Comparison of ENCODE assay signal across 9 cellular contexts in the genomic region with DNA sequence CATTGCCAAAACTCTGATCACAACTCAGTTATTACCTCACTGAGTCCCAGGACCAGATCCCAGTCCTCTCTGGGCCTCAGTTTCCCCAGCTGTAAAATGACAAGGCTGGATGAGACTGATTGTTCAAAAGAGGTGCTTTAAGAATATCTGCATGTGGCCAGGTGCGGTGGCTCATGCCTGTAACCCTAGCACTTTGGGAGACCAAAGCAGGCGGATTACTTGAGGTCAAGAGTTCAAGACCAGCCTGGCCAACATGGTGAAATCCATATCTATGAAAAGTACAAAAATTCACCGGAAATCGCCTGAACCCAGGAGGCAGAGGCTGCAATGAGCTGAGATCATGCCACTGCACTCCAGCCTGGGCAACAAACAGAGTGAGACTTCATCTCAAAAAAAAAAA. TPM values are rescaled to one million over a fixed set of nuclear protein-coding genes. Genes with fewer than 3 reads are reported as not detected.
DNase-seq lines count a peak whose midpoint lies in the region; ATAC-seq, FAIRE-seq and TF ChIP-seq lines count a peak whose summit lies in the region.
"Had no signal": no experiment of that assay in that cellular context is flagged by ENCODE, and none has a peak within 500 bp of the region (broad histone marks: within the 10 kb centered on the region; RNA-seq: fewer than 3 reads in every experiment).

No MANE protein-coding gene starts in this region.

- TF ChIP-seq CTCF in RWPE1 (conservative IDR thresholded peaks at IDR 0.05; ENCODE audit: low read depth) (no peak), spleen (IDR thresholded peaks at IDR 0.05 in 8 of 11, conservative IDR thresholded peaks at IDR 0.05 in 3 of 11) (no peak)

- peaks cover 0 to 38% (median 0%) of the 10 kb centered on the region in 3 donors for H3K36me3 Mint-ChIP-seq in naive thymus-derived CD8-positive, alpha-beta T cell

- CTCF ChIA-PET in RWPE1 (lab: Yijun Ruan, JAX), result no interaction called here

- H3K27me3 ChIP-seq in effector memory CD4-positive, alpha-beta T cell (replicated peaks; ENCODE audit: control insufficient read depth, insufficient read depth, low read length, poor library complexity, severe bottlenecking), result no peaks in the 10 kb centered on the region
- no peaks in the 10 kb centered on the region for H3K27me3 ChIP-seq in spleen (replicated peaks in 1 of 7)

- H3K4me3 Mint-ChIP-seq in naive thymus-derived CD8-positive, alpha-beta T cell, result no peak overlapping the region

- H3K9me3 Mint-ChIP-seq in naive thymus-derived CD8-positive, alpha-beta T cell, result no peaks in the 10 kb centered on the region

- WGBS in spleen, 5 donors, result 91 to 97% (median 94%) methylated on average over 4 of the region's 4 CpGs

- TF ChIP-seq POLR2A in spleen (IDR thresholded peaks at IDR 0.05), result no peak

- POLR2A ChIA-PET in RWPE1 (lab: Yijun Ruan, JAX; ENCODE audit: low non-redundant PET), result interaction anchor here (0.6 kb wide), 2 partner anchors 7 to 21 kb away, joined by 4 read pairs; a partner anchor contains a TSS
- POLR2A ChIA-PET in naive thymus-derived CD8-positive, alpha-beta T cell (lab: Charles Lee), result no interaction called here

- H3K4me3 ChIP-seq in effector memory CD4-positive, alpha-beta T cell (ENCODE audit: insufficient read depth, low read depth, low read length, poor library complexity, severe bottlenecking), result no peak overlapping the region
- H3K4me3 ChIP-seq in spleen, result no peak overlapping the region

- H3K9me3 ChIP-seq in effector memory CD4-positive, alpha-beta T cell (ENCODE audit: control insufficient read depth, low read length), result no peaks in the 10 kb centered on the region
- H3K9me3 ChIP-seq in spleen, result no peaks in the 10 kb centered on the region

- H3K27ac ChIP-seq in RWPE1 (peak overlapping the region; percentile 35; the same call in 1 of the 2 replicates), spleen (peak overlapping the region; percentile 54 to 77 (median 68))
- peak overlapping the region; percentile 61 for H3K27ac ChIP-seq in effector memory CD4-positive, alpha-beta T cell (ENCODE audit: insufficient read depth, low read length, poor library complexity, severe bottlenecking)

- H3K4me1 ChIP-seq in effector memory CD4-positive, alpha-beta T cell (ENCODE audit: control insufficient read depth, insufficient read depth, low read length, poor library complexity, severe bottlenecking), result peaks cover 16% of the 10 kb centered on the region
- H3K4me1 ChIP-seq in spleen, result peaks cover 14 to 98% (median 56%) of the 10 kb centered on the region in 6 donors

- H3K27me3 Mint-ChIP-seq in naive thymus-derived CD8-positive, alpha-beta T cell, result no peaks in the 10 kb centered on the region
- H3K27me3 Mint-ChIP-seq: progenitor cell of endocrine pancreas had no signal

- intact Hi-C loops in spleen (cut with DNase I; ENCODE audit: low total_unique reads), result no loop called here

- no peaks in the 10 kb centered on the region for H3K36me3 ChIP-seq in effector memory CD4-positive, alpha-beta T cell (ENCODE audit: control insufficient read depth, insufficient read depth, low read length)
- H3K36me3 ChIP-seq in spleen, result peaks cover 0 to 58% (median 9%) of the 10 kb centered on the region in 6 donors

- peak overlapping the region in 1 of 10 donors; percentile 68 for H3K27ac Mint-ChIP-seq in naive thymus-derived CD8-positive, alpha-beta T cell
- H3K27ac Mint-ChIP-seq: progenitor cell of endocrine pancreas had no signal

- peaks cover 11 to 51% (median 35%) of the 10 kb centered on the region in 4 donors for H3K4me1 Mint-ChIP-seq in naive thymus-derived CD8-positive, alpha-beta T cell

- ATAC-seq in GM21367 (IDR thresholded peaks at IDR 0.05; ENCODE audit: unreplicated experiment), result no peak
- ATAC-seq in naive thymus-derived CD8-positive, alpha-beta T cell, result no peak

- FAIRE-seq in GM19239 (lab: Jason Lieb, UNC), result peak; percentile 44

- DNase-seq in GM19239 (ENCODE audit: insufficient read length, low spot score) (no peak), RWPE1 (ENCODE audit: low spot score) (no peak), spleen (no peak), mucosa of gallbladder (ENCODE audit: low spot score) (no peak), NCI-H774 (lab: John Stamatoyannopoulos, UW) (no peak)
- DNase-seq in effector memory CD4-positive, alpha-beta T cell, result no peak
- DNase-seq in naive thymus-derived CD8-positive, alpha-beta T cell, result no peak

RNA-seq across cellular contexts. Expression of a gene that starts 8.3 kb away (rescaled TPM):
- total RNA-seq in spleen (100 to 1,000 TPM in 1 of 7 donors, 10 to 100 TPM in 6; 63.7 to 101 (median 92.9) TPM), mucosa of gallbladder (88.0 TPM)
- 100 to 1,000 TPM; 146 to 263 (median 211) TPM for polyA plus RNA-seq in spleen
- total RNA-seq in naive thymus-derived CD8-positive, alpha-beta T cell, result 10 to 100 TPM; 26.8 to 32.7 TPM
- polyA plus RNA-seq in naive thymus-derived CD8-positive, alpha-beta T cell, result 10 to 100 TPM; 50.9 to 58.7 (median 58.0) TPM

RNA-seq across cellular contexts. Expression of a gene that starts 21.6 kb away (rescaled TPM):
- total RNA-seq in spleen, result 100 to 1,000 TPM; 145 to 167 (median 159) TPM
- 10 to 100 TPM; 16.1 to 37.1 (median 31.1) TPM for polyA plus RNA-seq in spleen
- 135 TPM for total RNA-seq in mucosa of gallbladder
- 100 to 1,000 TPM; 179 to 188 TPM for total RNA-seq in naive thymus-derived CD8-positive, alpha-beta T cell
- polyA plus RNA-seq in naive thymus-derived CD8-positive, alpha-beta T cell, result 100 to 1,000 TPM; 128 to 145 (median 145) TPM
